ENCODE assay signal across 27 cellular contexts in genomic region chr10:1138529-1138928, GRCh38.
"Had no signal": no experiment of that assay in that cellular context is flagged by ENCODE, and none has a peak within 500 bp of the region (broad histone marks: within the 10 kb centered on the region; RNA-seq: fewer than 3 reads in every experiment).

No MANE protein-coding gene starts in this region.

- H3K9me3 ChIP-seq: testis, thyroid gland, upper lobe of right lung, uterus had no signal

- H3K4me3 ChIP-seq: stomach, suprapubic skin, testis, thoracic aorta, thyroid gland, tibial artery, tibial nerve, transverse colon, upper lobe of left lung, upper lobe of right lung, uterus, vagina had no signal

- H3K27me3 ChIP-seq: stomach, suprapubic skin, testis, thyroid gland, tibial artery, tibial nerve, transverse colon, upper lobe of left lung, upper lobe of right lung, uterus, vagina had no signal

- DNase-seq: stimulated activated CD4-positive, alpha-beta T cell treated with anti-CD3 and anti-CD28 coated beads, Interleukin-2, amount 100 ng/mL, for 48 hours; stimulated activated CD4-positive, alpha-beta T cell treated with anti-CD3 and anti-CD28 coated beads, Interleukin-4, amount 100 ng/mL, for 1 hour; stimulated activated CD4-positive, alpha-beta T cell treated with anti-CD3 and anti-CD28 coated beads, Interleukin-4, amount 100 ng/mL, for 24 hours; stimulated activated CD4-positive, alpha-beta T cell treated with anti-CD3 and anti-CD28 coated beads, Interleukin-4, amount 100 ng/mL, for 4 hours; stimulated activated CD8-positive, alpha-beta memory T cell treated with anti-CD3 and anti-CD28 coated beads, Interleukin-4, amount 100 ng/mL, for 48 hours; stimulated activated naive B cell treated with anti-CD40 and anti-IgM and Interleukin-4, amounts not matched to agents 10 μg/mL and 1 μg/mL and 100 μg/mL, for 72 hours; stimulated activated naive CD4-positive, alpha-beta T cell; stimulated activated naive CD4-positive, alpha-beta T cell treated with Interleukin-2 at 50 U/mL for 16 hours; stimulated activated naive CD8-positive, alpha-beta T cell treated with anti-CD3 and anti-CD28 coated beads, Interleukin-15, amount 100 ng/mL, for 72 hours; stimulated activated naive CD8-positive, alpha-beta T cell treated with anti-CD3 and anti-CD28 coated beads, Interleukin-15, Interleukin-2, amounts not matched to agents 100 U/mL and 50 U/mL, for 24 hours; stomach; substantia nigra; testis; thyroid gland; tibial artery; transverse colon; trophoblast cell; upper lobe of left lung; upper lobe of right lung; uterus had no signal

- H3K27ac ChIP-seq: stomach, suprapubic skin, testis, thoracic aorta, thyroid gland, tibial artery, tibial nerve, transverse colon, upper lobe of left lung, upper lobe of right lung, uterus, vagina had no signal

- H3K36me3 ChIP-seq: stomach, suprapubic skin, thoracic aorta, thyroid gland, tibial artery, tibial nerve, transverse colon, upper lobe of left lung, upper lobe of right lung, uterus, vagina had no signal

- H3K4me1 ChIP-seq: stomach, suprapubic skin, testis, thyroid gland, tibial artery, tibial nerve, upper lobe of left lung, upper lobe of right lung, uterus, vagina had no signal

- FAIRE-seq: urothelium cell line had no signal

- ATAC-seq: stimulated activated effector memory CD8-positive, alpha-beta T cell treated with anti-CD3 and anti-CD28 coated beads, Interleukin-12 subunit alpha, Interleukin-12 subunit beta, amount 100 ng/mL, for 72 hours; stimulated activated memory B cell treated with anti-CD40 and anti-IgM and Interleukin-4, amounts not matched to agents 10 μg/mL and 1 μg/mL and 100 μg/mL, for 72 hours; stimulated activated naive B cell treated with anti-CD40 and anti-IgM and Interleukin-4, amounts not matched to agents 10 μg/mL and 1 μg/mL and 100 μg/mL, for 72 hours; stimulated activated naive CD8-positive, alpha-beta T cell treated with anti-CD3 and anti-CD28 coated beads, Interleukin-15, amount 100 ng/mL, for 72 hours; stimulated activated naive CD8-positive, alpha-beta T cell treated with anti-CD3 and anti-CD28 coated beads, Interleukin-15, Interleukin-2, amounts not matched to agents 100 U/mL and 50 U/mL, for 24 hours; upper lobe of right lung had no signal
